ENCODE assay signal across 16 cellular contexts in the genomic region with DNA sequence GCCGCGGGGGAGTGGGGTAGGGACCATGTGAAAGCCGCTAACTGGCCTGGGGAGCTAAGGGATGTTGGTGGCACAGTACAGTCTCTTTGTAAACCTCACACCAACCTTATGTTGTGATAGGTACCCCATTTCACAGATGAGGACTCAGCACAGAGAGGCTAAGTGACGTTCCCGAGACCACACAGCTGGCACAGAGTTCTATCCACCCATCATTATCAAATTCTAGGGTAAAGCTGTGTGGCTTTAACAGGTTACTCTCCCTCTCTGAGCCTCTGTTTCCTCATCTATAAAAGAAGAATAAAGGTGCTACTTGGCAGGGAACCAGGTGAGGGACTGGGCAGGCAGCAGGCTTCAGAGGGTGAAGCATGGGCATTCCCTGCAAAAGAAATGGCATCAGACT. TPM values are rescaled to one million over a fixed set of nuclear protein-coding genes. Genes with fewer than 3 reads are reported as not detected.
DNase-seq lines count a peak whose midpoint lies in the region; ATAC-seq and TF ChIP-seq lines count a peak whose summit lies in the region.
"Had no signal": no experiment of that assay in that cellular context is flagged by ENCODE, and none has a peak within 500 bp of the region (broad histone marks: within the 10 kb centered on the region; RNA-seq: fewer than 3 reads in every experiment).

No MANE protein-coding gene starts in this region.

- H3K27ac Mint-ChIP-seq in T-helper 1 cell treated with Interleukin-12 subunit alpha and Interleukin-12 subunit beta and Interleukin-4 antibody, amounts not matched to agents 30 μg/mL and 1 μg/mL, for 36 hours: peak overlapping the region; percentile 1
- H3K27ac Mint-ChIP-seq in GM23338 (no peak overlapping the region), nephron (no peak overlapping the region)
- H3K27ac Mint-ChIP-seq in activated naive CD8-positive, alpha-beta T cell treated with anti-CD3 and anti-CD28 coated beads, Interleukin-2, amount 50 U/mL, for 24 hours: no peak overlapping the region

- H3K4me1 Mint-ChIP-seq in T-helper 1 cell treated with Interleukin-12 subunit alpha and Interleukin-12 subunit beta and Interleukin-4 antibody, amounts not matched to agents 30 μg/mL and 1 μg/mL, for 36 hours (ENCODE audit: low read depth): peaks cover 35% of the 10 kb centered on the region
- H3K4me1 Mint-ChIP-seq in GM23338 (peaks cover 25% of the 10 kb centered on the region), nephron (peaks cover 7% of the 10 kb centered on the region)
- H3K4me1 Mint-ChIP-seq in activated naive CD8-positive, alpha-beta T cell treated with anti-CD3 and anti-CD28 coated beads, Interleukin-2, amount 50 U/mL, for 24 hours: peaks cover 23% of the 10 kb centered on the region

- DNase-seq in T-helper 1 cell (no peak), GM23338 (ENCODE audit: low spot score) (no peak), NCI-H526 (lab: John Stamatoyannopoulos, UW) (no peak), RWPE1 (ENCODE audit: low spot score) (no peak), cardiac septum (ENCODE audit: low spot score) (no peak)
- no peak for DNase-seq in activated naive CD8-positive, alpha-beta T cell treated with anti-CD3 and anti-CD28 coated beads, Interleukin-2, amount 50 U/mL, for 24 hours
- DNase-seq: activated CD4-positive, alpha-beta T cell treated with anti-CD3 and anti-CD28 coated beads, Interleukin-2, amount 50 U/mL, for 4 hours; activated naive CD4-positive, alpha-beta T cell; mesendoderm; NCI-H1048; RPMI8226 had no signal

- peaks cover 9% of the 10 kb centered on the region; the same call in 1 of the 2 replicates for H3K4me1 ChIP-seq in GM23338 (ENCODE audit: insufficient read depth)
- H3K4me1 ChIP-seq: parathyroid adenoma had no signal

- no peak overlapping the region for H3K4me3 ChIP-seq in GM23338

- CTCF ChIA-PET in RWPE1 (lab: Yijun Ruan, JAX): interaction anchor here (0.5 to 1.1 kb wide), 2 partner anchors 82 to 101 kb away, joined by 3 read pairs; no protein-coding TSS in a partner anchor

- H3K27me3 Mint-ChIP-seq in T-helper 1 cell treated with Interleukin-12 subunit alpha and Interleukin-12 subunit beta and Interleukin-4 antibody, amounts not matched to agents 30 μg/mL and 1 μg/mL, for 36 hours (ENCODE audit: low read depth): peaks cover 30% of the 10 kb centered on the region
- peaks cover 44% of the 10 kb centered on the region for H3K27me3 Mint-ChIP-seq in GM23338 (ENCODE audit: insufficient read depth, low read depth, poor library complexity)
- peaks cover 9% of the 10 kb centered on the region for H3K27me3 Mint-ChIP-seq in activated naive CD8-positive, alpha-beta T cell treated with anti-CD3 and anti-CD28 coated beads, Interleukin-2, amount 50 U/mL, for 24 hours
- H3K27me3 Mint-ChIP-seq in nephron (ENCODE audit: low read depth): peaks cover 44% of the 10 kb centered on the region

- H3K27ac ChIP-seq in GM23338 (ENCODE audit: low read depth): no peak overlapping the region
- no peak overlapping the region for H3K27ac ChIP-seq in RWPE1
- H3K27ac ChIP-seq: 22Rv1, parathyroid adenoma had no signal

- no peak overlapping the region for H3K4me2 ChIP-seq in GM23338

- POLR2A ChIA-PET in RWPE1 (lab: Yijun Ruan, JAX; ENCODE audit: low non-redundant PET): no interaction called here

- H3K36me3 ChIP-seq in GM23338 (ENCODE audit: insufficient read depth): no peaks in the 10 kb centered on the region

- no peaks in the 10 kb centered on the region for H3K36me3 Mint-ChIP-seq in T-helper 1 cell treated with Interleukin-12 subunit alpha and Interleukin-12 subunit beta and Interleukin-4 antibody, amounts not matched to agents 30 μg/mL and 1 μg/mL, for 36 hours (ENCODE audit: low read depth)
- H3K36me3 Mint-ChIP-seq in GM23338 (ENCODE audit: low read depth): no peaks in the 10 kb centered on the region
- no peaks in the 10 kb centered on the region for H3K36me3 Mint-ChIP-seq in activated naive CD8-positive, alpha-beta T cell treated with anti-CD3 and anti-CD28 coated beads, Interleukin-2, amount 50 U/mL, for 24 hours (ENCODE audit: low read depth)
- H3K36me3 Mint-ChIP-seq in nephron (ENCODE audit: low read depth): no peaks in the 10 kb centered on the region

- TF ChIP-seq CTCF in GM23338 (conservative IDR thresholded peaks at IDR 0.05; ENCODE audit: low read depth in 2 of 2) (no peak), nephron (IDR thresholded peaks at IDR 0.05; ENCODE audit: unreplicated experiment in 3 of 3) (no peak), RWPE1 (conservative IDR thresholded peaks at IDR 0.05; ENCODE audit: low read depth) (no peak)

- no peak overlapping the region for H2AFZ ChIP-seq in GM23338

- H3K9me2 ChIP-seq in GM23338 (ENCODE audit: insufficient read depth): no peaks in the 10 kb centered on the region

- H3K9me3 Mint-ChIP-seq in T-helper 1 cell treated with Interleukin-12 subunit alpha and Interleukin-12 subunit beta and Interleukin-4 antibody, amounts not matched to agents 30 μg/mL and 1 μg/mL, for 36 hours: no peaks in the 10 kb centered on the region
- no peaks in the 10 kb centered on the region for H3K9me3 Mint-ChIP-seq in GM23338
- no peaks in the 10 kb centered on the region for H3K9me3 Mint-ChIP-seq in activated naive CD8-positive, alpha-beta T cell treated with anti-CD3 and anti-CD28 coated beads, Interleukin-2, amount 50 U/mL, for 24 hours
- H3K9me3 Mint-ChIP-seq in nephron: no peaks in the 10 kb centered on the region

- H3F3A ChIP-seq in GM23338 (replicated peaks; ENCODE audit: low read depth): peaks cover 6% of the 10 kb centered on the region; the same call in 1 of the 2 replicates

- peaks cover 41% of the 10 kb centered on the region for H3K27me3 ChIP-seq in GM23338 (ENCODE audit: insufficient read depth)

- no peaks in the 10 kb centered on the region for H4K20me1 ChIP-seq in GM23338 (replicated peaks; ENCODE audit: insufficient read depth)

- no peak for ATAC-seq in GM23338
- ATAC-seq in activated naive CD8-positive, alpha-beta T cell treated with anti-CD3 and anti-CD28 coated beads, Interleukin-2, amount 50 U/mL, for 24 hours: no peak
- ATAC-seq: GM12878 had no signal

- H3K4me3 Mint-ChIP-seq in T-helper 1 cell treated with Interleukin-12 subunit alpha and Interleukin-12 subunit beta and Interleukin-4 antibody, amounts not matched to agents 30 μg/mL and 1 μg/mL, for 36 hours: peak overlapping the region; percentile 79
- H3K4me3 Mint-ChIP-seq in GM23338: peak overlapping the region; percentile 86
- H3K4me3 Mint-ChIP-seq in activated naive CD8-positive, alpha-beta T cell treated with anti-CD3 and anti-CD28 coated beads, Interleukin-2, amount 50 U/mL, for 24 hours: peak overlapping the region; percentile 71
- peak overlapping the region; percentile 85 to 86 (median 86) for H3K4me3 Mint-ChIP-seq in nephron

- no peaks in the 10 kb centered on the region; the same call in 1 of the 2 replicates for H3K79me2 ChIP-seq in GM23338 (replicated peaks; ENCODE audit: insufficient read depth)
- H3K79me2 ChIP-seq: parathyroid adenoma had no signal

- intact Hi-C loops in cardiac septum (cut with DNase I): loop anchor here (2.0 kb wide), 1 partner anchor 80 kb away; no protein-coding TSS in a partner anchor

TF ChIP-seq in GM23338, 12 proteins besides CTCF, POLR2A, EP300 and RAD21 (continues in another document):
- TF ChIP-seq CREB1 (CRISPR knock-in tag; IDR thresholded peaks at IDR 0.05; ENCODE audit: low read depth) (no peak), STAT1 (IDR thresholded peaks at IDR 0.05; ENCODE audit: unreplicated experiment) (no peak), POLR2AphosphoS5 (IDR thresholded peaks at IDR 0.05; ENCODE audit: low read depth) (no peak)
- TF ChIP-seq, protein P1, sequence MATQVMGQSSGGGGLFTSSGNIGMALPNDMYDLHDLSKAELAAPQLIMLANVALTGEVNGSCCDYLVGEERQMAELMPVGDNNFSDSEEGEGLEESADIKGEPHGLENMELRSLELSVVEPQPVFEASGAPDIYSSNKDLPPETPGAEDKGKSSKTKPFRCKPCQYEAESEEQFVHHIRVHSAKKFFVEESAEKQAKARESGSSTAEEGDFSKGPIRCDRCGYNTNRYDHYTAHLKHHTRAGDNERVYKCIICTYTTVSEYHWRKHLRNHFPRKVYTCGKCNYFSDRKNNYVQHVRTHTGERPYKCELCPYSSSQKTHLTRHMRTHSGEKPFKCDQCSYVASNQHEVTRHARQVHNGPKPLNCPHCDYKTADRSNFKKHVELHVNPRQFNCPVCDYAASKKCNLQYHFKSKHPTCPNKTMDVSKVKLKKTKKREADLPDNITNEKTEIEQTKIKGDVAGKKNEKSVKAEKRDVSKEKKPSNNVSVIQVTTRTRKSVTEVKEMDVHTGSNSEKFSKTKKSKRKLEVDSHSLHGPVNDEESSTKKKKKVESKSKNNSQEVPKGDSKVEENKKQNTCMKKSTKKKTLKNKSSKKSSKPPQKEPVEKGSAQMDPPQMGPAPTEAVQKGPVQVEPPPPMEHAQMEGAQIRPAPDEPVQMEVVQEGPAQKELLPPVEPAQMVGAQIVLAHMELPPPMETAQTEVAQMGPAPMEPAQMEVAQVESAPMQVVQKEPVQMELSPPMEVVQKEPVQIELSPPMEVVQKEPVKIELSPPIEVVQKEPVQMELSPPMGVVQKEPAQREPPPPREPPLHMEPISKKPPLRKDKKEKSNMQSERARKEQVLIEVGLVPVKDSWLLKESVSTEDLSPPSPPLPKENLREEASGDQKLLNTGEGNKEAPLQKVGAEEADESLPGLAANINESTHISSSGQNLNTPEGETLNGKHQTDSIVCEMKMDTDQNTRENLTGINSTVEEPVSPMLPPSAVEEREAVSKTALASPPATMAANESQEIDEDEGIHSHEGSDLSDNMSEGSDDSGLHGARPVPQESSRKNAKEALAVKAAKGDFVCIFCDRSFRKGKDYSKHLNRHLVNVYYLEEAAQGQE (IDR thresholded peaks at IDR 0.05; ENCODE audit: unreplicated experiment): no peak
- TF ChIP-seq, protein P2, sequence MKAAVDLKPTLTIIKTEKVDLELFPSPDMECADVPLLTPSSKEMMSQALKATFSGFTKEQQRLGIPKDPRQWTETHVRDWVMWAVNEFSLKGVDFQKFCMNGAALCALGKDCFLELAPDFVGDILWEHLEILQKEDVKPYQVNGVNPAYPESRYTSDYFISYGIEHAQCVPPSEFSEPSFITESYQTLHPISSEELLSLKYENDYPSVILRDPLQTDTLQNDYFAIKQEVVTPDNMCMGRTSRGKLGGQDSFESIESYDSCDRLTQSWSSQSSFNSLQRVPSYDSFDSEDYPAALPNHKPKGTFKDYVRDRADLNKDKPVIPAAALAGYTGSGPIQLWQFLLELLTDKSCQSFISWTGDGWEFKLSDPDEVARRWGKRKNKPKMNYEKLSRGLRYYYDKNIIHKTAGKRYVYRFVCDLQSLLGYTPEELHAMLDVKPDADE (IDR thresholded peaks at IDR 0.05): no peak

RNA-seq across cellular contexts. Expression of gene GDPD5, which starts 1.4 kb away (rescaled TPM):
- total RNA-seq in GM23338 (2014; rRNA removed; shearing (Covaris generic)): 3.3 and 4.9 TPM in 2 replicates
- 1.6 and 1.7 TPM in 2 replicates for polyA plus RNA-seq in GM23338 (2016; fragmentation: Nextera tagmentation; extraction: Ambion mirVana)
- total RNA-seq in cardiac septum: 6.9 TPM

RNA-seq across cellular contexts. Expression of gene SERPINH1, which starts 34.9 kb away (rescaled TPM):
- 1,217 and 1,375 TPM in 2 replicates for total RNA-seq in GM23338 (2014; rRNA removed; shearing (Covaris generic))
- polyA plus RNA-seq in GM23338 (2016; fragmentation: Nextera tagmentation; extraction: Ambion mirVana): 238 and 269 TPM in 2 replicates
- 133 TPM for total RNA-seq in cardiac septum
